9 cellular contexts compared by ENCODE assay signal in genomic region chr3:50194903-50195500, GRCh38. TPM values are rescaled to one million over a fixed set of nuclear protein-coding genes. Genes with fewer than 3 reads are reported as not detected.
A peak's percentile ranks its signal among the peaks of the same experiment; 100 is the strongest.
DNase-seq lines count a peak whose midpoint lies in the region; ATAC-seq and FAIRE-seq lines count a peak whose summit lies in the region.
"Had no signal": no experiment of that assay in that cellular context is flagged by ENCODE, and none has a peak within 500 bp of the region (broad histone marks: within the 10 kb centered on the region; RNA-seq: fewer than 3 reads in every experiment).

No MANE protein-coding gene starts in this region.

- no peak for FAIRE-seq in urothelium cell line (lab: Jason Lieb, UNC)

- peaks cover 6% of the 10 kb centered on the region for H3K27me3 ChIP-seq in iPS-15b (ENCODE audit: control insufficient read depth, insufficient read depth, low read length)

- H3K9me3 ChIP-seq in iPS-15b (ENCODE audit: control insufficient read depth, insufficient read depth, low read length), result no peaks in the 10 kb centered on the region
- H3K9me3 ChIP-seq: Caco-2 had no signal

- H3K9ac ChIP-seq in iPS-15b (ENCODE audit: low read depth, low read length), result no peak overlapping the region

- no peaks in the 10 kb centered on the region for H3K36me3 ChIP-seq in iPS-15b (ENCODE audit: control insufficient read depth, insufficient read depth, low read length)

- DNase-seq in activated gamma-delta T cell treated with Interleukin-2 at 50 U/mL for 16 hours (peak; percentile 31), activated gamma-delta T cell (lab: John Stamatoyannopoulos, UW) (no peak), urothelium cell line (ENCODE audit: low spot score) (peak; percentile 50), H4 (ENCODE audit: low spot score) (no peak)
- DNase-seq in activated CD8-positive, alpha-beta memory T cell treated with anti-CD3 and anti-CD28 coated beads, Interleukin-2, amount 50 U/mL, for 4 hours, result peak; percentile 38

- no peak for ATAC-seq in HG03025 (IDR thresholded peaks at IDR 0.05; ENCODE audit: low FRiP score, unreplicated experiment)
- ATAC-seq in GM21367 (IDR thresholded peaks at IDR 0.05; ENCODE audit: unreplicated experiment), result no peak

- H3K4me3 ChIP-seq in iPS-15b (ENCODE audit: low read depth, low read length), result peak overlapping the region; percentile 45

- H3K4me1 ChIP-seq in iPS-15b (ENCODE audit: control insufficient read depth, insufficient read depth, low read length), result no peaks in the 10 kb centered on the region

RNA-seq across cellular contexts. Expression of gene GNAT1, which starts 3.6 kb away (rescaled TPM):
- not detected in 2 replicates for total RNA-seq in H4 (2014; rRNA removed; shearing (Covaris generic))

RNA-seq across cellular contexts. Expression of gene SLC38A3, which starts 10.1 kb away (rescaled TPM):
- not detected in 2 replicates for total RNA-seq in H4 (2014; rRNA removed; shearing (Covaris generic))

RNA-seq across cellular contexts. Expression of gene SEMA3F, which starts 39.9 kb away (rescaled TPM):
- total RNA-seq in H4 (2014; rRNA removed; shearing (Covaris generic)), result 0.33 and 3.8 TPM in 2 replicates

RNA-seq across cellular contexts. Expression of gene GNAI2, which starts 41.0 kb away (rescaled TPM):
- 127 and 141 TPM in 2 replicates for total RNA-seq in H4 (2014; rRNA removed; shearing (Covaris generic))

Comparison
In these comparisons a context has a peak if more than half of its experiments do, and no peak if none do; other contexts are left out.
1. DNase-seq: peak in activated gamma-delta T cell treated with Interleukin-2 at 50 U/mL for 16 hours (single experiment), activated CD8-positive, alpha-beta memory T cell treated with anti-CD3 and anti-CD28 coated beads, Interleukin-2, amount 50 U/mL, for 4 hours (single experiment) and urothelium cell line (single experiment); none in activated gamma-delta T cell (single experiment) and H4 (single experiment).